ENCODE assay signal across 8 cellular contexts in genomic region chr7:87797798-87798403, GRCh38.
DNase-seq lines count a peak whose midpoint lies in the region; ATAC-seq and TF ChIP-seq lines count a peak whose summit lies in the region.

No MANE protein-coding gene starts in this region.

- peak in 1 of 2 donors; percentile 9 for DNase-seq in activated T-cell treated with anti-CD3 and anti-CD28 coated beads, Interleukin-2, amount 50 U/mL, for 72 hours
- DNase-seq in activated T-cell treated with anti-CD3 and anti-CD28 coated beads, Interleukin-2, amount 50 U/mL, for 1 hour = no peak
- peak; percentile 11 for DNase-seq in HuH-7.5 (ENCODE audit: low spot score)
- DNase-seq in effector memory CD8-positive, alpha-beta T cell = peak; percentile 2 to 14 (median 13)
- peak; percentile 18 for DNase-seq in naive B cell
- no peak for DNase-seq in posterior cingulate gyrus

- no peak overlapping the region for H3K4me2 ChIP-seq in OCI-LY1 (ENCODE audit: low read length)

- ATAC-seq in activated T-cell treated with anti-CD3 and anti-CD28 coated beads, Interleukin-2, amount 50 U/mL, for 72 hours (replicated peaks in 1 of 2) = peak; percentile 54 to 63
- ATAC-seq in GM21825 (IDR thresholded peaks at IDR 0.05; ENCODE audit: unreplicated experiment) (peak; percentile 95), naive B cell (ENCODE audit: low read depth in 2 of 2) (peak; percentile 45 to 61)
- ATAC-seq in effector memory CD8-positive, alpha-beta T cell (replicated peaks) = peak; percentile 72

- H3K36me3 Mint-ChIP-seq in activated T-cell treated with anti-CD3 and anti-CD28 coated beads, Interleukin-2, amount 50 U/mL, for 72 hours (ENCODE audit: insufficient read depth in 2 of 2) = no peaks in the 10 kb centered on the region
- no peaks in the 10 kb centered on the region for H3K36me3 Mint-ChIP-seq in effector memory CD8-positive, alpha-beta T cell (ENCODE audit: insufficient read depth)
- no peaks in the 10 kb centered on the region for H3K36me3 Mint-ChIP-seq in naive B cell

- H3K9ac ChIP-seq in OCI-LY1 (ENCODE audit: low read length) = no peak overlapping the region

- intact Hi-C loops in posterior cingulate gyrus (cut with DNase I) = loop anchor here (5.0 kb wide), 1 partner anchor 314 kb away; no protein-coding TSS in a partner anchor

- H3F3A ChIP-seq in OCI-LY1 (ENCODE audit: insufficient read depth, low read length) = no peaks in the 10 kb centered on the region

- H3K9me3 Mint-ChIP-seq in activated T-cell treated with anti-CD3 and anti-CD28 coated beads, Interleukin-2, amount 50 U/mL, for 72 hours = no peaks in the 10 kb centered on the region
- no peaks in the 10 kb centered on the region for H3K9me3 Mint-ChIP-seq in effector memory CD8-positive, alpha-beta T cell
- peaks cover 0 to 9% (median 0%) of the 10 kb centered on the region in 7 donors for H3K9me3 Mint-ChIP-seq in naive B cell

- no peaks in the 10 kb centered on the region for H3K36me3 ChIP-seq in OCI-LY1 (ENCODE audit: insufficient read depth, low read length)

- peak; percentile 84 for TF ChIP-seq CTCF in OCI-LY1 (IDR thresholded peaks at IDR 0.05; ENCODE audit: low read length)

- no peaks in the 10 kb centered on the region for H3K9me2 ChIP-seq in OCI-LY1 (ENCODE audit: low read depth, low read length)

- no peak overlapping the region for H3K4me3 Mint-ChIP-seq in activated T-cell treated with anti-CD3 and anti-CD28 coated beads, Interleukin-2, amount 50 U/mL, for 72 hours
- no peak overlapping the region for H3K4me3 Mint-ChIP-seq in effector memory CD8-positive, alpha-beta T cell
- no peak overlapping the region for H3K4me3 Mint-ChIP-seq in naive B cell

- no peaks in the 10 kb centered on the region for H4K20me1 ChIP-seq in OCI-LY1 (ENCODE audit: insufficient read depth, low read length)

- H3K4me1 ChIP-seq in OCI-LY1 (ENCODE audit: insufficient read depth, low read length, severe bottlenecking) = no peaks in the 10 kb centered on the region

- H3K9me3 ChIP-seq in OCI-LY1 (ENCODE audit: low read length) = peaks cover 3% of the 10 kb centered on the region; the same call in 1 of the 2 replicates

- H3K27ac Mint-ChIP-seq in activated T-cell treated with anti-CD3 and anti-CD28 coated beads, Interleukin-2, amount 50 U/mL, for 72 hours = no peak overlapping the region
- H3K27ac Mint-ChIP-seq in effector memory CD8-positive, alpha-beta T cell = no peak overlapping the region
- H3K27ac Mint-ChIP-seq in naive B cell = no peak overlapping the region

- H3K79me2 ChIP-seq in OCI-LY1 (ENCODE audit: insufficient read depth, low read length) = no peaks in the 10 kb centered on the region

- no peaks in the 10 kb centered on the region for H3K4me1 Mint-ChIP-seq in activated T-cell treated with anti-CD3 and anti-CD28 coated beads, Interleukin-2, amount 50 U/mL, for 72 hours (ENCODE audit: low read depth)
- H3K4me1 Mint-ChIP-seq in effector memory CD8-positive, alpha-beta T cell (ENCODE audit: low read depth in 2 of 2) = no peaks in the 10 kb centered on the region
- no peaks in the 10 kb centered on the region for H3K4me1 Mint-ChIP-seq in naive B cell

- H3K4me3 ChIP-seq in OCI-LY1 (ENCODE audit: low read depth, low read length, poor library complexity, severe bottlenecking) = no peak overlapping the region

- H2AFZ ChIP-seq in OCI-LY1 (ENCODE audit: low read length) = no peak overlapping the region

- H3K27me3 Mint-ChIP-seq in activated T-cell treated with anti-CD3 and anti-CD28 coated beads, Interleukin-2, amount 50 U/mL, for 72 hours (ENCODE audit: low read depth) = no peaks in the 10 kb centered on the region
- H3K27me3 Mint-ChIP-seq in effector memory CD8-positive, alpha-beta T cell = peaks cover 9 to 13% of the 10 kb centered on the region in 2 donors
- H3K27me3 Mint-ChIP-seq in naive B cell = peaks cover 0 to 14% (median 8%) of the 10 kb centered on the region in 3 donors

- H3K27me3 ChIP-seq in OCI-LY1 (ENCODE audit: insufficient read depth, low read length) = no peaks in the 10 kb centered on the region

- H3K27ac ChIP-seq in OCI-LY1 (ENCODE audit: low read depth, low read length, poor library complexity, severe bottlenecking) = no peak overlapping the region

Comparison
In these comparisons a context has a peak if more than half of its experiments do, and no peak if none do; other contexts are left out.
1. DNase-seq: peak in HuH-7.5 (single experiment), effector memory CD8-positive, alpha-beta T cell (3 of 3) and naive B cell (single experiment); none in activated T-cell treated with anti-CD3 and anti-CD28 coated beads, Interleukin-2, amount 50 U/mL, for 1 hour (single experiment) and posterior cingulate gyrus (0 of 10).
2. Peak in every context shown above with its lines, with median percentiles within 50 percentile points of each other: ATAC-seq.